In genomic region chr1:235417101-235417697, GRCh38 we compare ENCODE assay signal across 8 cellular contexts. TPM values are rescaled to one million over a fixed set of nuclear protein-coding genes. Genes with fewer than 3 reads are reported as not detected.
DNase-seq lines count a peak whose midpoint lies in the region; ATAC-seq, FAIRE-seq and TF ChIP-seq lines count a peak whose summit lies in the region.

No MANE protein-coding gene starts in this region.

- intact Hi-C loops in pancreas (cut with DNase I): loop anchor here in 2 of 3 donors (5.0 to 10.0 kb wide), 2 partner anchors 162 to 315 kb away; no protein-coding TSS in a partner anchor

- H3K27ac ChIP-seq in SJSA1 (no peak overlapping the region), pancreas (no peak overlapping the region)

- 27% methylated on average over 7 of the region's 7 CpGs for WGBS in pancreas, 2 donors

- H3K36me3 ChIP-seq in SJSA1 (peaks cover 43% of the 10 kb centered on the region), pancreas (no peaks in the 10 kb centered on the region)

- no peaks in the 10 kb centered on the region for H3K9me3 ChIP-seq in SJSA1 (replicated peaks)
- H3K9me3 ChIP-seq in pancreas: no peaks in the 10 kb centered on the region

- H3K4me1 ChIP-seq in SJSA1 (replicated peaks) (peaks cover 6% of the 10 kb centered on the region; the same call in 1 of the 2 replicates), pancreas (no peaks in the 10 kb centered on the region)

- peak; percentile 62 to 93 (median 88) for ATAC-seq in pancreas
- ATAC-seq in GM18873 (IDR thresholded peaks at IDR 0.05; ENCODE audit: low FRiP score, unreplicated experiment): no peak

- TF ChIP-seq CTCF in pancreas (IDR thresholded peaks at IDR 0.05): peak; percentile 75 to 83 (median 77)

- no peaks in the 10 kb centered on the region for H3K27me3 ChIP-seq in SJSA1 (replicated peaks)
- no peaks in the 10 kb centered on the region for H3K27me3 ChIP-seq in pancreas

- H3K4me3 ChIP-seq in SJSA1 (no peak overlapping the region), pancreas (no peak overlapping the region)

- DNase-seq in ELF-1 (ENCODE audit: low read depth, low spot score): peak; percentile 79
- DNase-seq in HuH-7.5 (ENCODE audit: low spot score): peak; percentile 67
- peak; percentile 61 to 78 for DNase-seq in SJSA1 (ENCODE audit: low read depth in 1 of 2, low spot score in 2 of 2)
- DNase-seq in activated naive CD4-positive, alpha-beta T cell (lab: John Stamatoyannopoulos, UW): peak; percentile 9 to 19 (median 12)
- DNase-seq in germinal center (ENCODE audit: low spot score): peak; percentile 76
- peak in 3 of 6 donors; percentile 37 to 80 (median 49) for DNase-seq in pancreas
- peak; percentile 65 for DNase-seq in ureter (ENCODE audit: low spot score)

- FAIRE-seq in pancreas (lab: Jason Lieb, UNC): peak; percentile 84

RNA-seq across cellular contexts. Expression of gene TBCE, which starts 50.0 kb away (rescaled TPM):
- 58.1 and 70.3 TPM in 2 replicates for total RNA-seq in SJSA1 (2014; rRNA removed; shearing (Covaris generic))
- total RNA-seq in pancreas (10 to 100 TPM in 3 of 6 donors, 1 to 10 TPM in 3; 6.9 to 13.6 (median 9.8) TPM), ureter (30.7 TPM)
- 10 to 100 TPM; 17.1 to 18.8 TPM for polyA plus RNA-seq in pancreas
